Comparison of ENCODE assay signal across 15 cellular contexts in genomic region chr13:23740002-23740401, GRCh38.
DNase-seq lines count a peak whose midpoint lies in the region; ATAC-seq and TF ChIP-seq lines count a peak whose summit lies in the region.
"Had no signal": no experiment of that assay in that cellular context is flagged by ENCODE, and none has a peak within 500 bp of the region (broad histone marks: within the 10 kb centered on the region; RNA-seq: fewer than 3 reads in every experiment).

No MANE protein-coding gene starts in this region.

- no peaks in the 10 kb centered on the region for H3K9me3 ChIP-seq in left ventricle myocardium inferior (replicated peaks)

- H3K27ac ChIP-seq in left ventricle myocardium inferior (replicated peaks) (peak overlapping the region; percentile 39), epithelial cell of prostate (peak overlapping the region; percentile 14)
- H3K27ac ChIP-seq: C4-2B had no signal

- H3K27ac Mint-ChIP-seq in mesothelial cell of epicardium, result peak overlapping the region; percentile 57

- no peak for TF ChIP-seq CTCF in left ventricle myocardium inferior (IDR thresholded peaks at IDR 0.05; ENCODE audit: borderline replicate concordance)
- no peak for TF ChIP-seq CTCF in mesothelial cell of epicardium (IDR thresholded peaks at IDR 0.05; ENCODE audit: unreplicated experiment)

- intact Hi-C loops in left ventricle myocardium inferior (cut with micrococcal nuclease) (no loop called here), cardiac septum (cut with DNase I) (no loop called here)

- no peak overlapping the region for H3K4me3 ChIP-seq in left ventricle myocardium inferior

- H3K4me1 Mint-ChIP-seq in mesothelial cell of epicardium, result peaks cover 67% of the 10 kb centered on the region

- H3K4me1 ChIP-seq in left ventricle myocardium inferior, result peaks cover 11% of the 10 kb centered on the region

- no peak overlapping the region for H3K4me3 Mint-ChIP-seq in mesothelial cell of epicardium

- DNase-seq in left ventricle myocardium inferior (no peak), cardiac septum (ENCODE audit: low spot score) (no peak), epithelial cell of prostate (ENCODE audit: low read depth, low spot score) (no peak), mesothelial cell of epicardium (ENCODE audit: low spot score in 2 of 2, unreplicated experiment in 2 of 2) (no peak), T-helper 1 cell (no peak), SHP77 treated with DMSO at 0.1 percent for 48 hours (lab: John Stamatoyannopoulos, UW) (no peak)
- DNase-seq: ACHN; AML-193; DND-41; NCI-H187; NCI-H446; NCI-H526 treated with DMSO at 0.1 percent for 48 hours; NK-92 treated with Interleukin-12 subunit alpha and Interleukin-12 subunit beta, amount 100 ng/mL, for 24 hours had no signal

- H3K36me3 Mint-ChIP-seq in mesothelial cell of epicardium, result no peaks in the 10 kb centered on the region

- no peaks in the 10 kb centered on the region for H3K27me3 ChIP-seq in left ventricle myocardium inferior (ENCODE audit: low read depth)

- no peak for ATAC-seq in GM21576 (IDR thresholded peaks at IDR 0.05; ENCODE audit: unreplicated experiment)

- no peaks in the 10 kb centered on the region for H3K36me3 ChIP-seq in left ventricle myocardium inferior

- H3K9me3 Mint-ChIP-seq in mesothelial cell of epicardium, result no peaks in the 10 kb centered on the region

- no peaks in the 10 kb centered on the region for H3K27me3 Mint-ChIP-seq in mesothelial cell of epicardium (ENCODE audit: low read depth)
